In the genomic region with DNA sequence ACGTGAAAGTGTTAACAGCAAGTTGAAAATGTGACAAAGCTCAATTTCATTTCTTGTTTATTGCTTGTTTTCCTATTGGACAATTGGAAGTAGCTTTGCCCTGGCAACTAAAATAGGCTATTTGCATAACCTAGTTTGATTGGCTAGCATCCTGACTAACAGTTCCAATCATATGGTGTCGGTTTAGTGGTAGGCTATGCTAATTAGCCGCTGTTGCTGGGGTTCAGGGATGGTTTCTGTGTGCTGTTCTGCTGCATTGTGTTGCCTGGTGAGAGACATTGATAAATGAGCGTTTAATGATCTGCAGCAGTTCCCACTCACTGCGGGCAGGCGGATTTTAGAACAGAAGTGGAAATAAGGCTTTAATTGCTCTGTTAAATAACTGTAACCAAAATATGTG, we compare ENCODE assay signal across 8 cellular contexts.
DNase-seq lines count a peak whose midpoint lies in the region; ATAC-seq and TF ChIP-seq lines count a peak whose summit lies in the region.

No MANE protein-coding gene starts in this region.

- H3K4me1 Mint-ChIP-seq in activated naive CD4-positive, alpha-beta T cell treated with anti-CD3 and anti-CD28 coated beads, Interleukin-2, amount 10 ng/mL, durations not matched to agents 7 days and 5 days, result peaks cover 35% of the 10 kb centered on the region

- H3K27ac ChIP-seq in HEK293 (ENCODE audit: extremely low read depth, low read depth, low read length), result no peak overlapping the region

- no peaks in the 10 kb centered on the region for H3K9me3 ChIP-seq in HEK293 (ENCODE audit: control insufficient read depth, insufficient read depth, low read depth, low read length)

- H3K9me3 Mint-ChIP-seq in activated naive CD4-positive, alpha-beta T cell treated with anti-CD3 and anti-CD28 coated beads, Interleukin-2, amount 10 ng/mL, durations not matched to agents 7 days and 5 days, result no peaks in the 10 kb centered on the region

- H3K4me3 ChIP-seq in AG10803 (ENCODE audit: low read length) (no peak overlapping the region), HEK293 (ENCODE audit: low read depth, low read length) (no peak overlapping the region)

- POLR2A ChIA-PET in HEK293 (lab: Yijun Ruan, JAX), result interaction anchor here (0.6 to 0.9 kb wide), 2 partner anchors 129 to 1367 kb away, joined by 4 to 5 read pairs; no protein-coding TSS in a partner anchor

- H3K36me3 ChIP-seq in HEK293 (ENCODE audit: control insufficient read depth in 2 of 2, insufficient read depth in 1 of 2, low read length in 2 of 2), result peaks cover 0 to 3% of the 10 kb centered on the region in 2 experiments; a peak in 1 of 3 replicates

- H3K4me1 ChIP-seq in HEK293 (ENCODE audit: control insufficient read depth, insufficient read depth, low read length), result peaks cover 11% of the 10 kb centered on the region

- CTCF ChIA-PET in HEK293 (lab: Yijun Ruan, JAX), result interaction anchor here (0.6 to 0.9 kb wide), 3 partner anchors 13 to 37 kb away, joined by 3 to 4 read pairs (median 3); no protein-coding TSS in a partner anchor
- CTCF ChIA-PET in activated naive CD4-positive, alpha-beta T cell treated with anti-CD3 and anti-CD28 coated beads, Interleukin-2, amount 10 ng/mL, durations not matched to agents 7 days and 5 days (lab: Charles Lee), result no interaction called here

- peaks cover 34% of the 10 kb centered on the region for H3K36me3 Mint-ChIP-seq in activated naive CD4-positive, alpha-beta T cell treated with anti-CD3 and anti-CD28 coated beads, Interleukin-2, amount 10 ng/mL, durations not matched to agents 7 days and 5 days

- no peak overlapping the region for H3K27ac Mint-ChIP-seq in activated naive CD4-positive, alpha-beta T cell treated with anti-CD3 and anti-CD28 coated beads, Interleukin-2, amount 10 ng/mL, durations not matched to agents 7 days and 5 days

- DNase-seq in AG10803 (ENCODE audit: low read depth) (peak; percentile 93), NCI-H748 (lab: John Stamatoyannopoulos, UW; ENCODE audit: unreplicated experiment) (peak; percentile 97), germinal center (ENCODE audit: low spot score) (peak; percentile 61), nucleus accumbens (lab: John Stamatoyannopoulos, UW) (peak in 46 of 56 donors; percentile 7 to 87 (median 48))
- DNase-seq in activated naive CD4-positive, alpha-beta T cell treated with anti-CD3 and anti-CD28 coated beads, Interleukin-2, amount 10 ng/mL, durations not matched to agents 7 days and 5 days, result peak; percentile 68

- no peak for ATAC-seq in GM21360 (IDR thresholded peaks at IDR 0.05; ENCODE audit: unreplicated experiment)
- no peak for ATAC-seq in GM19452 (IDR thresholded peaks at IDR 0.05; ENCODE audit: unreplicated experiment)

- H3K4me3 Mint-ChIP-seq in activated naive CD4-positive, alpha-beta T cell treated with anti-CD3 and anti-CD28 coated beads, Interleukin-2, amount 10 ng/mL, durations not matched to agents 7 days and 5 days, result no peak overlapping the region

- TF ChIP-seq CTCF in AG10803 (conservative IDR thresholded peaks at IDR 0.05; ENCODE audit: low read length) (no peak), HEK293 (tag by site-specific recombination; IDR thresholded peaks at IDR 0.05) (no peak)

- no peaks in the 10 kb centered on the region for H3K27me3 Mint-ChIP-seq in activated naive CD4-positive, alpha-beta T cell treated with anti-CD3 and anti-CD28 coated beads, Interleukin-2, amount 10 ng/mL, durations not matched to agents 7 days and 5 days

TF ChIP-seq in HEK293, 187 proteins besides CTCF, POLR2A, EP300 and RAD21 (continues in another document):
- TF ChIP-seq ZNF785 (tag by site-specific recombination; IDR thresholded peaks at IDR 0.05), result no peak
- TF ChIP-seq ZNF2 (tag by site-specific recombination; IDR thresholded peaks at IDR 0.05), result peak; percentile 34; the same call in 1 of the 2 replicates
- TF ChIP-seq ZNF600 (tag by site-specific recombination; IDR thresholded peaks at IDR 0.05), result peak; percentile 99
- TF ChIP-seq ZFHX2 (tag by site-specific recombination; conservative IDR thresholded peaks at IDR 0.05), result peak; percentile 53
- peak; percentile 48; the same call in 1 of the 2 replicates for TF ChIP-seq ZIC2 (tag by site-specific recombination; IDR thresholded peaks at IDR 0.05)
- peak; percentile 59 for TF ChIP-seq EGR2 (tag by site-specific recombination; IDR thresholded peaks at IDR 0.05; ENCODE audit: low read depth)
- TF ChIP-seq, protein P1, sequence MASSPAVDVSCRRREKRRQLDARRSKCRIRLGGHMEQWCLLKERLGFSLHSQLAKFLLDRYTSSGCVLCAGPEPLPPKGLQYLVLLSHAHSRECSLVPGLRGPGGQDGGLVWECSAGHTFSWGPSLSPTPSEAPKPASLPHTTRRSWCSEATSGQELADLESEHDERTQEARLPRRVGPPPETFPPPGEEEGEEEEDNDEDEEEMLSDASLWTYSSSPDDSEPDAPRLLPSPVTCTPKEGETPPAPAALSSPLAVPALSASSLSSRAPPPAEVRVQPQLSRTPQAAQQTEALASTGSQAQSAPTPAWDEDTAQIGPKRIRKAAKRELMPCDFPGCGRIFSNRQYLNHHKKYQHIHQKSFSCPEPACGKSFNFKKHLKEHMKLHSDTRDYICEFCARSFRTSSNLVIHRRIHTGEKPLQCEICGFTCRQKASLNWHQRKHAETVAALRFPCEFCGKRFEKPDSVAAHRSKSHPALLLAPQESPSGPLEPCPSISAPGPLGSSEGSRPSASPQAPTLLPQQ (tag by site-specific recombination; IDR thresholded peaks at IDR 0.05), result no peak
- TF ChIP-seq OSR2 (tag by site-specific recombination; IDR thresholded peaks at IDR 0.05), result peak; percentile 86
- no peak for TF ChIP-seq RBAK (tag by site-specific recombination; IDR thresholded peaks at IDR 0.05)
- peak; percentile 61 for TF ChIP-seq SP2 (tag by site-specific recombination; IDR thresholded peaks at IDR 0.05)
- no peak for TF ChIP-seq ZNF777 (tag by site-specific recombination; IDR thresholded peaks at IDR 0.05; ENCODE audit: borderline replicate concordance)
- peak; percentile 71 for TF ChIP-seq ZNF341 (tag by site-specific recombination; IDR thresholded peaks at IDR 0.05; ENCODE audit: low read depth)
- TF ChIP-seq, protein P2, sequence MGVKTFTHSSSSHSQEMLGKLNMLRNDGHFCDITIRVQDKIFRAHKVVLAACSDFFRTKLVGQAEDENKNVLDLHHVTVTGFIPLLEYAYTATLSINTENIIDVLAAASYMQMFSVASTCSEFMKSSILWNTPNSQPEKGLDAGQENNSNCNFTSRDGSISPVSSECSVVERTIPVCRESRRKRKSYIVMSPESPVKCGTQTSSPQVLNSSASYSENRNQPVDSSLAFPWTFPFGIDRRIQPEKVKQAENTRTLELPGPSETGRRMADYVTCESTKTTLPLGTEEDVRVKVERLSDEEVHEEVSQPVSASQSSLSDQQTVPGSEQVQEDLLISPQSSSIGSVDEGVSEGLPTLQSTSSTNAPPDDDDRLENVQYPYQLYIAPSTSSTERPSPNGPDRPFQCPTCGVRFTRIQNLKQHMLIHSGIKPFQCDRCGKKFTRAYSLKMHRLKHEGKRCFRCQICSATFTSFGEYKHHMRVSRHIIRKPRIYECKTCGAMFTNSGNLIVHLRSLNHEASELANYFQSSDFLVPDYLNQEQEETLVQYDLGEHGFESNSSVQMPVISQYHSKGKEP (tag by site-specific recombination; IDR thresholded peaks at IDR 0.05), result peak; percentile 94
- TF ChIP-seq ZNF558 (tag by site-specific recombination; IDR thresholded peaks at IDR 0.05), result no peak
- peak; percentile 80 for TF ChIP-seq SP7 (tag by site-specific recombination; IDR thresholded peaks at IDR 0.05)
- TF ChIP-seq ZNF140 (tag by site-specific recombination; IDR thresholded peaks at IDR 0.05), result peak; percentile 100
- TF ChIP-seq ZNF121 (tag by site-specific recombination; IDR thresholded peaks at IDR 0.05), result no peak
- TF ChIP-seq, protein P3, sequence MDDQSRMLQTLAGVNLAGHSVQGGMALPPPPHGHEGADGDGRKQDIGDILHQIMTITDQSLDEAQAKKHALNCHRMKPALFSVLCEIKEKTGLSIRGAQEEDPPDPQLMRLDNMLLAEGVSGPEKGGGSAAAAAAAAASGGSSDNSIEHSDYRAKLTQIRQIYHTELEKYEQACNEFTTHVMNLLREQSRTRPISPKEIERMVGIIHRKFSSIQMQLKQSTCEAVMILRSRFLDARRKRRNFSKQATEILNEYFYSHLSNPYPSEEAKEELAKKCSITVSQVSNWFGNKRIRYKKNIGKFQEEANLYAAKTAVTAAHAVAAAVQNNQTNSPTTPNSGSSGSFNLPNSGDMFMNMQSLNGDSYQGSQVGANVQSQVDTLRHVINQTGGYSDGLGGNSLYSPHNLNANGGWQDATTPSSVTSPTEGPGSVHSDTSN (CRISPR knock-in tag; IDR thresholded peaks at IDR 0.05), result no peak; the same call in 1 of the 2 replicates
- TF ChIP-seq, protein P4, sequence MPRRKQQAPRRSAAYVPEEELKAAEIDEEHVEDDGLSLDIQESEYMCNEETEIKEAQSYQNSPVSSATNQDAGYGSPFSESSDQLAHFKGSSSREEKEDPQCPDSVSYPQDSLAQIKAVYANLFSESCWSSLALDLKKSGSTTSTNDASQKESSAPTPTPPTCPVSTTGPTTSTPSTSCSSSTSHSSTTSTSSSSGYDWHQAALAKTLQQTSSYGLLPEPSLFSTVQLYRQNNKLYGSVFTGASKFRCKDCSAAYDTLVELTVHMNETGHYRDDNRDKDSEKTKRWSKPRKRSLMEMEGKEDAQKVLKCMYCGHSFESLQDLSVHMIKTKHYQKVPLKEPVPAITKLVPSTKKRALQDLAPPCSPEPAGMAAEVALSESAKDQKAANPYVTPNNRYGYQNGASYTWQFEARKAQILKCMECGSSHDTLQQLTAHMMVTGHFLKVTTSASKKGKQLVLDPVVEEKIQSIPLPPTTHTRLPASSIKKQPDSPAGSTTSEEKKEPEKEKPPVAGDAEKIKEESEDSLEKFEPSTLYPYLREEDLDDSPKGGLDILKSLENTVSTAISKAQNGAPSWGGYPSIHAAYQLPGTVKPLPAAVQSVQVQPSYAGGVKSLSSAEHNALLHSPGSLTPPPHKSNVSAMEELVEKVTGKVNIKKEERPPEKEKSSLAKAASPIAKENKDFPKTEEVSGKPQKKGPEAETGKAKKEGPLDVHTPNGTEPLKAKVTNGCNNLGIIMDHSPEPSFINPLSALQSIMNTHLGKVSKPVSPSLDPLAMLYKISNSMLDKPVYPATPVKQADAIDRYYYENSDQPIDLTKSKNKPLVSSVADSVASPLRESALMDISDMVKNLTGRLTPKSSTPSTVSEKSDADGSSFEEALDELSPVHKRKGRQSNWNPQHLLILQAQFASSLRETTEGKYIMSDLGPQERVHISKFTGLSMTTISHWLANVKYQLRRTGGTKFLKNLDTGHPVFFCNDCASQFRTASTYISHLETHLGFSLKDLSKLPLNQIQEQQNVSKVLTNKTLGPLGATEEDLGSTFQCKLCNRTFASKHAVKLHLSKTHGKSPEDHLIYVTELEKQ (tag by site-specific recombination; IDR thresholded peaks at IDR 0.05; ENCODE audit: borderline replicate concordance), result peak; percentile 19; the same call in 1 of the 2 replicates
- peak; percentile 89; the same call in 1 of the 2 replicates for TF ChIP-seq TRIM28 (IDR thresholded peaks at IDR 0.05; ENCODE audit: borderline replicate concordance, low read length)
- no peak for TF ChIP-seq KLF1 (tag by site-specific recombination; IDR thresholded peaks at IDR 0.05)
